ENCODE assay signal across 1 cellular context in the genomic region with DNA sequence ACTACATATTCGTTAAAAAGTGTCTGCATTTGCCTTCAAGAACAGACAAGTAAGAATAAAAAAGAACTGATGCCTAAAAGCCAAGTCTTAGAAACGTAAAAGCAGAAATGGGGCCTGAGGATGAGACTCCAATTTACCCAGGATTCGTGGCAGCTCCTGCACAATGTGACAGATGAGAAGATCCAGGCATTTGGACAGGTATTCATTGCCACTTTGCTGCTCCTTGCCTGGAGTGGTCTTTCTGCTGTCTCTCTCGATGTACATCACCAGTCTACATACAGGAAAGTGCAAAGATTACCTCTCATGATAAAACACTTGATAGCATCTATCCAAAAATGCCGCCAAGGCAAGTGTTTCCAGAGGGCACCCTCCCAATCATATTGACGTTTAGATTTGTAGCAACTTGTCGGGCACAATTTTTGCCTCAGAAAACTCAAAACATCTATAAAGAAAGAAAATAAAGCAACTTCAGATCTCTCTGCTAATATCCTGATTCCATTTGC.
TF ChIP-seq lines count a peak whose summit lies in the region.

No MANE protein-coding gene starts in this region.

TF ChIP-seq in GM23338, 12 proteins besides CTCF, POLR2A, EP300 and RAD21 (continued from another document):
- TF ChIP-seq, protein P1, sequence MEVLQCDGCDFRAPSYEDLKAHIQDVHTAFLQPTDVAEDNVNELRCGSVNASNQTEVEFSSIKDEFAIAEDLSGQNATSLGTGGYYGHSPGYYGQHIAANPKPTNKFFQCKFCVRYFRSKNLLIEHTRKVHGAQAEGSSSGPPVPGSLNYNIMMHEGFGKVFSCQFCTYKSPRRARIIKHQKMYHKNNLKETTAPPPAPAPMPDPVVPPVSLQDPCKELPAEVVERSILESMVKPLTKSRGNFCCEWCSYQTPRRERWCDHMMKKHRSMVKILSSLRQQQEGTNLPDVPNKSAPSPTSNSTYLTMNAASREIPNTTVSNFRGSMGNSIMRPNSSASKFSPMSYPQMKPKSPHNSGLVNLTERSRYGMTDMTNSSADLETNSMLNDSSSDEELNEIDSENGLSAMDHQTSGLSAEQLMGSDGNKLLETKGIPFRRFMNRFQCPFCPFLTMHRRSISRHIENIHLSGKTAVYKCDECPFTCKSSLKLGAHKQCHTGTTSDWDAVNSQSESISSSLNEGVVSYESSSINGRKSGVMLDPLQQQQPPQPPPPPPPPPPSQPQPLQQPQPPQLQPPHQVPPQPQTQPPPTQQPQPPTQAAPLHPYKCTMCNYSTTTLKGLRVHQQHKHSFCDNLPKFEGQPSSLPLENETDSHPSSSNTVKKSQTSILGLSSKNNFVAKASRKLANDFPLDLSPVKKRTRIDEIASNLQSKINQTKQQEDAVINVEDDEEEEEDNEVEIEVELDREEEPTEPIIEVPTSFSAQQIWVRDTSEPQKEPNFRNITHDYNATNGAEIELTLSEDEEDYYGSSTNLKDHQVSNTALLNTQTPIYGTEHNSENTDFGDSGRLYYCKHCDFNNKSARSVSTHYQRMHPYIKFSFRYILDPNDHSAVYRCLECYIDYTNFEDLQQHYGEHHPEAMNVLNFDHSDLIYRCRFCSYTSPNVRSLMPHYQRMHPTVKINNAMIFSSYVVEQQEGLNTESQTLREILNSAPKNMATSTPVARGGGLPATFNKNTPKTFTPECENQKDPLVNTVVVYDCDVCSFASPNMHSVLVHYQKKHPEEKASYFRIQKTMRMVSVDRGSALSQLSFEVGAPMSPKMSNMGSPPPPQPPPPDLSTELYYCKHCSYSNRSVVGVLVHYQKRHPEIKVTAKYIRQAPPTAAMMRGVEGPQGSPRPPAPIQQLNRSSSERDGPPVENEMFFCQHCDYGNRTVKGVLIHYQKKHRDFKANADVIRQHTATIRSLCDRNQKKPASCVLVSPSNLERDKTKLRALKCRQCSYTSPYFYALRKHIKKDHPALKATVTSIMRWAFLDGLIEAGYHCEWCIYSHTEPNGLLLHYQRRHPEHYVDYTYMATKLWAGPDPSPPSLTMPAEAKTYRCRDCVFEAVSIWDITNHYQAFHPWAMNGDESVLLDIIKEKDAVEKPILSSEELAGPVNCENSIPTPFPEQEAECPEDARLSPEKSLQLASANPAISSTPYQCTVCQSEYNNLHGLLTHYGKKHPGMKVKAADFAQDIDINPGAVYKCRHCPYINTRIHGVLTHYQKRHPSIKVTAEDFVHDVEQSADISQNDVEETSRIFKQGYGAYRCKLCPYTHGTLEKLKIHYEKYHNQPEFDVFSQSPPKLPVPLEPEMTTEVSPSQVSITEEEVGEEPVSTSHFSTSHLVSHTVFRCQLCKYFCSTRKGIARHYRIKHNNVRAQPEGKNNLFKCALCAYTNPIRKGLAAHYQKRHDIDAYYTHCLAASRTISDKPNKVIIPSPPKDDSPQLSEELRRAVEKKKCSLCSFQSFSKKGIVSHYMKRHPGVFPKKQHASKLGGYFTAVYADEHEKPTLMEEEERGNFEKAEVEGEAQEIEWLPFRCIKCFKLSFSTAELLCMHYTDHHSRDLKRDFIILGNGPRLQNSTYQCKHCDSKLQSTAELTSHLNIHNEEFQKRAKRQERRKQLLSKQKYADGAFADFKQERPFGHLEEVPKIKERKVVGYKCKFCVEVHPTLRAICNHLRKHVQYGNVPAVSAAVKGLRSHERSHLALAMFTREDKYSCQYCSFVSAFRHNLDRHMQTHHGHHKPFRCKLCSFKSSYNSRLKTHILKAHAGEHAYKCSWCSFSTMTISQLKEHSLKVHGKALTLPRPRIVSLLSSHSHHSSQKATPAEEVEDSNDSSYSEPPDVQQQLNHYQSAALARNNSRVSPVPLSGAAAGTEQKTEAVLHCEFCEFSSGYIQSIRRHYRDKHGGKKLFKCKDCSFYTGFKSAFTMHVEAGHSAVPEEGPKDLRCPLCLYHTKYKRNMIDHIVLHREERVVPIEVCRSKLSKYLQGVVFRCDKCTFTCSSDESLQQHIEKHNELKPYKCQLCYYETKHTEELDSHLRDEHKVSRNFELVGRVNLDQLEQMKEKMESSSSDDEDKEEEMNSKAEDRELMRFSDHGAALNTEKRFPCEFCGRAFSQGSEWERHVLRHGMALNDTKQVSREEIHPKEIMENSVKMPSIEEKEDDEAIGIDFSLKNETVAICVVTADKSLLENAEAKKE (CRISPR knock-in tag; IDR thresholded peaks at IDR 0.05): no peak
- TF ChIP-seq, protein P2, sequence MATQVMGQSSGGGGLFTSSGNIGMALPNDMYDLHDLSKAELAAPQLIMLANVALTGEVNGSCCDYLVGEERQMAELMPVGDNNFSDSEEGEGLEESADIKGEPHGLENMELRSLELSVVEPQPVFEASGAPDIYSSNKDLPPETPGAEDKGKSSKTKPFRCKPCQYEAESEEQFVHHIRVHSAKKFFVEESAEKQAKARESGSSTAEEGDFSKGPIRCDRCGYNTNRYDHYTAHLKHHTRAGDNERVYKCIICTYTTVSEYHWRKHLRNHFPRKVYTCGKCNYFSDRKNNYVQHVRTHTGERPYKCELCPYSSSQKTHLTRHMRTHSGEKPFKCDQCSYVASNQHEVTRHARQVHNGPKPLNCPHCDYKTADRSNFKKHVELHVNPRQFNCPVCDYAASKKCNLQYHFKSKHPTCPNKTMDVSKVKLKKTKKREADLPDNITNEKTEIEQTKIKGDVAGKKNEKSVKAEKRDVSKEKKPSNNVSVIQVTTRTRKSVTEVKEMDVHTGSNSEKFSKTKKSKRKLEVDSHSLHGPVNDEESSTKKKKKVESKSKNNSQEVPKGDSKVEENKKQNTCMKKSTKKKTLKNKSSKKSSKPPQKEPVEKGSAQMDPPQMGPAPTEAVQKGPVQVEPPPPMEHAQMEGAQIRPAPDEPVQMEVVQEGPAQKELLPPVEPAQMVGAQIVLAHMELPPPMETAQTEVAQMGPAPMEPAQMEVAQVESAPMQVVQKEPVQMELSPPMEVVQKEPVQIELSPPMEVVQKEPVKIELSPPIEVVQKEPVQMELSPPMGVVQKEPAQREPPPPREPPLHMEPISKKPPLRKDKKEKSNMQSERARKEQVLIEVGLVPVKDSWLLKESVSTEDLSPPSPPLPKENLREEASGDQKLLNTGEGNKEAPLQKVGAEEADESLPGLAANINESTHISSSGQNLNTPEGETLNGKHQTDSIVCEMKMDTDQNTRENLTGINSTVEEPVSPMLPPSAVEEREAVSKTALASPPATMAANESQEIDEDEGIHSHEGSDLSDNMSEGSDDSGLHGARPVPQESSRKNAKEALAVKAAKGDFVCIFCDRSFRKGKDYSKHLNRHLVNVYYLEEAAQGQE (IDR thresholded peaks at IDR 0.05; ENCODE audit: unreplicated experiment): no peak
- TF ChIP-seq POLR2AphosphoS5 (IDR thresholded peaks at IDR 0.05; ENCODE audit: low read depth) (no peak), ZNF114 (CRISPR knock-in tag; IDR thresholded peaks at IDR 0.05) (no peak), ZNF331 (CRISPR knock-in tag; IDR thresholded peaks at IDR 0.05; ENCODE audit: low read depth) (no peak), NANOG (IDR thresholded peaks at IDR 0.05; ENCODE audit: borderline replicate concordance) (no peak), JUNB (IDR thresholded peaks at IDR 0.05; ENCODE audit: unreplicated experiment) (no peak), CREB1 (CRISPR knock-in tag; IDR thresholded peaks at IDR 0.05; ENCODE audit: low read depth) (no peak), EZH2phosphoT487 (IDR thresholded peaks at IDR 0.05; ENCODE audit: unreplicated experiment) (no peak), STAT1 (IDR thresholded peaks at IDR 0.05; ENCODE audit: unreplicated experiment) (no peak)
- TF ChIP-seq, protein P3, sequence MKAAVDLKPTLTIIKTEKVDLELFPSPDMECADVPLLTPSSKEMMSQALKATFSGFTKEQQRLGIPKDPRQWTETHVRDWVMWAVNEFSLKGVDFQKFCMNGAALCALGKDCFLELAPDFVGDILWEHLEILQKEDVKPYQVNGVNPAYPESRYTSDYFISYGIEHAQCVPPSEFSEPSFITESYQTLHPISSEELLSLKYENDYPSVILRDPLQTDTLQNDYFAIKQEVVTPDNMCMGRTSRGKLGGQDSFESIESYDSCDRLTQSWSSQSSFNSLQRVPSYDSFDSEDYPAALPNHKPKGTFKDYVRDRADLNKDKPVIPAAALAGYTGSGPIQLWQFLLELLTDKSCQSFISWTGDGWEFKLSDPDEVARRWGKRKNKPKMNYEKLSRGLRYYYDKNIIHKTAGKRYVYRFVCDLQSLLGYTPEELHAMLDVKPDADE (IDR thresholded peaks at IDR 0.05): no peak
TF ChIP-seq in GM23338: peak in this region for 0.
